18 cellular contexts compared by ENCODE assay signal in the genomic region with DNA sequence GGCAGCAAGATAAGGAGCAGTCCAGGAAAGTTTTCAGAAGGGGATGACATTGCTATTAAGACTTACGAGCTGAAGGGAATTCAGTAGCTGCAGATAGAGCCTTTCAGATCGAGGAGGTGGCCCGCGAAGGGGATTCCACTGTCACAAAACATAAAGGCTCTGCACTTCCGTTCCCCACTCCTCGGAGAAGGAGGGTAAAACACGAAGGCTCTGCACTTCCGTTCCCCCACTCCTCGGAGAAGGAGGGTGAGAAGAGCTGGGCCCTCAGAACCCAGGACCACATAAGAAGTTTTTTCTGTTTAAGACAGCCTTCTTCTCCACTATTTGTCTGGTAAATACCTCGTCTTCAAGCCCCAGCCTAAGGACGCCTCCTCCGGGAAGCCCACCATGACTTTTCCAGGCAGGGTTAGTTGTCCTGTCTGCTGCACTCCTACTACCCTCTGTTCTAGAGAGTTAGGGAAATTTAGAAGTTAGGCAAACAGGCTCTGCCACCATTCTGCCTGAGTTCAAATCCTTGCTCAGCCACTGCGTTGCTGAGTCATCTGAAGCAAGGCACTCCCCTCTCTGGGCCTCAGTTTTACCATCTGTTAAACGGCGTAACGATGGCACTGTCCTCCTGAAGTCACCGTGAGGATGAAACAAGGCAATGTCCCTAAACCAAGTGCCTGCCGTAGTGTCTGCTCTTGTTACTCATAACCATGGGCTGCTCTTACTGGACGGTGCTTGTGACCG.
DNase-seq lines count a peak whose midpoint lies in the region; ATAC-seq, FAIRE-seq and TF ChIP-seq lines count a peak whose summit lies in the region.
"Had no signal": no experiment of that assay in that cellular context is flagged by ENCODE, and none has a peak within 500 bp of the region (broad histone marks: within the 10 kb centered on the region; RNA-seq: fewer than 3 reads in every experiment).

No MANE protein-coding gene starts in this region.

- H3K4me1 ChIP-seq in A549, result peaks cover 33% of the 10 kb centered on the region
- H3K4me1 ChIP-seq in K562 (replicated peaks in 1 of 2; ENCODE audit: control insufficient read depth in 2 of 2, insufficient read depth in 2 of 2, low read length in 2 of 2), result peaks cover 31 to 48% of the 10 kb centered on the region in 2 experiments
- H3K4me1 ChIP-seq in naive thymus-derived CD4-positive, alpha-beta T cell (ENCODE audit: control insufficient read depth in 2 of 2, insufficient read depth in 2 of 2, low read length in 2 of 2), result no peaks in the 10 kb centered on the region
- peaks cover 7 to 43% of the 10 kb centered on the region in 2 donors for H3K4me1 ChIP-seq in ascending aorta
- peaks cover 24% of the 10 kb centered on the region for H3K4me1 ChIP-seq in hepatocyte (ENCODE audit: insufficient read depth)

- H3K9me1 ChIP-seq in K562 (ENCODE audit: control insufficient read depth, insufficient read depth, low read length), result no peaks in the 10 kb centered on the region

- H3K4me3 Mint-ChIP-seq in Calu3 (ENCODE audit: low read depth, unreplicated experiment), result peak overlapping the region; percentile 68
- H3K4me3 Mint-ChIP-seq in naive thymus-derived CD4-positive, alpha-beta T cell, result peak overlapping the region in 7 of 10 donors; percentile 32 to 58 (median 48)

- H3K27me3 Mint-ChIP-seq in Calu3 (ENCODE audit: unreplicated experiment), result no peaks in the 10 kb centered on the region
- H3K27me3 Mint-ChIP-seq in naive thymus-derived CD4-positive, alpha-beta T cell, result peaks cover 19 to 61% (median 35%) of the 10 kb centered on the region in 5 donors

- no peaks in the 10 kb centered on the region for H3K36me3 ChIP-seq in K562 (ENCODE audit: control insufficient read depth, insufficient read depth, low read length)
- H3K36me3 ChIP-seq in naive thymus-derived CD4-positive, alpha-beta T cell (ENCODE audit: control insufficient read depth in 2 of 3, insufficient read depth in 3 of 3, low read length in 3 of 3), result no peaks in the 10 kb centered on the region
- H3K36me3 ChIP-seq in ascending aorta, result no peaks in the 10 kb centered on the region
- H3K36me3 ChIP-seq in hepatocyte (replicated peaks; ENCODE audit: insufficient read depth, low read depth), result no peaks in the 10 kb centered on the region

- intact Hi-C loops in Calu3 (cut with micrococcal nuclease; ENCODE audit: unreplicated experiment), result loop anchor here (2.0 to 10.0 kb wide), 4 partner anchors 31 to 337 kb away; no protein-coding TSS in a partner anchor
- intact Hi-C loops in K562 (cut with micrococcal nuclease), result loop anchor here (2.0 to 10.0 kb wide), 6 partner anchors 73 to 255 kb away; no protein-coding TSS in a partner anchor
- intact Hi-C loops in naive thymus-derived CD4-positive, alpha-beta T cell (cut with micrococcal nuclease), result loop anchor here in 1 of 2 donors (5.0 kb wide), 1 partner anchor 100 kb away; no protein-coding TSS in a partner anchor
- intact Hi-C loops in ascending aorta (cut with DNase I), result loop anchor here (2.0 to 5.0 kb wide), 3 partner anchors 139 to 295 kb away; no protein-coding TSS in a partner anchor

- peak overlapping the region; percentile 86 to 95 for H3K27ac ChIP-seq in A549
- 0 out of 3 replicates have a peak overlapping the region, but pooled peaks have one; percentile 20 for H3K27ac ChIP-seq in K562 (ENCODE audit: extremely low read depth, low read depth, low read length)
- H3K27ac ChIP-seq in naive thymus-derived CD4-positive, alpha-beta T cell (ENCODE audit: low read depth, low read length), result no peak overlapping the region
- no peak overlapping the region for H3K27ac ChIP-seq in ascending aorta
- H3K27ac ChIP-seq in hepatocyte, result no peak overlapping the region
- H3K27ac ChIP-seq: HL-60 had no signal

- CTCF ChIA-PET in A549 (lab: Yijun Ruan, JAX), result interaction anchor here (1.2 to 2.8 kb wide), 2 partner anchors 135 to 314 kb away, joined by 3 to 14 read pairs; no protein-coding TSS in a partner anchor
- CTCF ChIA-PET in Calu3 (lab: Charles Lee), result interaction anchor here (0.6 to 2.2 kb wide), 3 partner anchors 158 to 220 kb away, joined by 3 to 18 read pairs (median 6); no protein-coding TSS in a partner anchor
- CTCF ChIA-PET in K562 (lab: Yijun Ruan, JAX; ENCODE audit: low intra/inter-chr PET ratio), result no interaction called here
- CTCF ChIA-PET in naive thymus-derived CD4-positive, alpha-beta T cell (lab: Charles Lee), result no interaction called here

- no TSS peak for BruUV-seq in Calu3 (replicated peaks; lab: Mats Ljungman, UMichigan)
- BruUV-seq in K562 (replicated peaks; lab: Mats Ljungman, UMichigan), result no TSS peak

- no peak overlapping the region for H3K4me3 ChIP-seq in A549
- H3K4me3 ChIP-seq in K562, result no peak overlapping the region
- H3K4me3 ChIP-seq in naive thymus-derived CD4-positive, alpha-beta T cell (ENCODE audit: low read length), result no peak overlapping the region
- H3K4me3 ChIP-seq in ascending aorta, result no peak overlapping the region
- no peak overlapping the region for H3K4me3 ChIP-seq in hepatocyte

- no peaks in the 10 kb centered on the region for H3K9me3 Mint-ChIP-seq in Calu3 (ENCODE audit: low read depth, unreplicated experiment)
- H3K9me3 Mint-ChIP-seq in naive thymus-derived CD4-positive, alpha-beta T cell, result no peaks in the 10 kb centered on the region
- H3K9me3 Mint-ChIP-seq: T-helper 1 cell treated with Interleukin-12 subunit alpha and Interleukin-12 subunit beta and Interleukin-4 antibody, amounts not matched to agents 30 μg/mL and 1 μg/mL, for 36 hours had no signal

- H3K9me3 ChIP-seq in A549 (no peaks in the 10 kb centered on the region), K562 (replicated peaks; ENCODE audit: control insufficient read depth, insufficient read depth, low read depth, low read length) (no peaks in the 10 kb centered on the region), ascending aorta (no peaks in the 10 kb centered on the region), hepatocyte (ENCODE audit: low read depth) (no peaks in the 10 kb centered on the region)
- no peaks in the 10 kb centered on the region for H3K9me3 ChIP-seq in naive thymus-derived CD4-positive, alpha-beta T cell (ENCODE audit: control insufficient read depth in 2 of 3, low read length in 3 of 3)

- H3K4me1 Mint-ChIP-seq in Calu3 (ENCODE audit: low read depth, unreplicated experiment), result peaks cover 45% of the 10 kb centered on the region
- H3K4me1 Mint-ChIP-seq in naive thymus-derived CD4-positive, alpha-beta T cell, result peaks cover 0 to 16% (median 14%) of the 10 kb centered on the region in 7 donors

- H3K4me2 ChIP-seq in A549, result peak overlapping the region; percentile 90
- H3K4me2 ChIP-seq in K562 (ENCODE audit: insufficient read depth, low read length), result peak overlapping the region; percentile 42
- H3K4me2 ChIP-seq in hepatocyte, result no peak overlapping the region

- H3K79me2 ChIP-seq in K562 (ENCODE audit: control insufficient read depth, insufficient read depth, low read length), result no peaks in the 10 kb centered on the region
- no peaks in the 10 kb centered on the region for H3K79me2 ChIP-seq in hepatocyte

- POLR2A ChIA-PET in A549 (lab: Yijun Ruan, JAX) (interaction anchor here (1.6 to 1.8 kb wide), 2 partner anchors 13 to 139 kb away, joined by 4 to 15 read pairs; no protein-coding TSS in a partner anchor), K562 (lab: Yijun Ruan, JAX) (interaction anchor here (1.1 to 1.4 kb wide), 3 partner anchors 35 to 137 kb away, joined by 3 to 11 read pairs (median 3); a partner anchor contains a TSS)
- POLR2A ChIA-PET in naive thymus-derived CD4-positive, alpha-beta T cell (lab: Charles Lee), result interaction anchor here (0.6 kb wide), 1 partner anchor 11 kb away, joined by 3 read pairs; no protein-coding TSS in a partner anchor

- H2AFZ ChIP-seq in K562 (ENCODE audit: low read depth, low read length), result peak overlapping the region; percentile 30
- H2AFZ ChIP-seq in hepatocyte, result no peak overlapping the region

- H3K27me3 ChIP-seq in K562 (ENCODE audit: control insufficient read depth in 2 of 2, insufficient read depth in 2 of 2, low read length in 2 of 2) (no peaks in the 10 kb centered on the region), ascending aorta (no peaks in the 10 kb centered on the region), hepatocyte (no peaks in the 10 kb centered on the region)
- H3K27me3 ChIP-seq in naive thymus-derived CD4-positive, alpha-beta T cell (ENCODE audit: control insufficient read depth in 2 of 2, insufficient read depth in 2 of 2, low read length in 2 of 2), result no peaks in the 10 kb centered on the region

- H4K20me1 ChIP-seq in K562 (replicated peaks; ENCODE audit: control insufficient read depth, insufficient read depth, low read length), result no peaks in the 10 kb centered on the region
- H4K20me1 ChIP-seq in hepatocyte (ENCODE audit: insufficient read depth, poor library complexity, severe bottlenecking), result no peaks in the 10 kb centered on the region

- FAIRE-seq in A549 (lab: Jason Lieb, UNC) (no peak), K562 (lab: Jason Lieb, UNC) (peak; percentile 79)

- ATAC-seq in A549 (no peak), K562 (no peak; the same call in 2 of the 3 replicates), HG03565 (IDR thresholded peaks at IDR 0.05; ENCODE audit: unreplicated experiment) (no peak)
- no peak for ATAC-seq in naive thymus-derived CD4-positive, alpha-beta T cell

- DNase-seq in A549 (ENCODE audit: low read depth in 1 of 2, low spot score in 1 of 2), result no peak
- DNase-seq in Calu3, result no peak
- peak; percentile 22 to 44 (median 32) for DNase-seq in K562 (ENCODE audit: extremely low read depth in 1 of 4, low spot score in 3 of 4)
- DNase-seq in naive thymus-derived CD4-positive, alpha-beta T cell, result no peak
- DNase-seq in ascending aorta (ENCODE audit: low spot score in 2 of 2), result no peak
- no peak for DNase-seq in T1000 (lab: John Stamatoyannopoulos, UW)
- no peak for DNase-seq in hepatocyte (ENCODE audit: low spot score)
- DNase-seq: activated CD4-positive, CD25-positive, alpha-beta regulatory T cell; activated effector memory CD4-positive, alpha-beta T cell treated with anti-CD3 and anti-CD28 coated beads, Interleukin-2, amount 50 U/mL, for 16 hours; foreskin melanocyte; H7; KG1; NCI-H2081; NCI-H526; SHP77 treated with DMSO at 0.1 percent for 48 hours had no signal

- TF ChIP-seq CTCF in A549 (IDR thresholded peaks at IDR 0.05) (no peak), Calu3 (IDR thresholded peaks at IDR 0.05; ENCODE audit: unreplicated experiment) (no peak), K562 (IDR thresholded peaks at IDR 0.05 in 2 of 3, conservative IDR thresholded peaks at IDR 0.05 in 1 of 3; ENCODE audit: insufficient read depth in 2 of 3, low read depth in 1 of 3, low read length in 3 of 3) (no peak), ascending aorta (IDR thresholded peaks at IDR 0.05) (no peak), hepatocyte (IDR thresholded peaks at IDR 0.05; ENCODE audit: poor library complexity) (no peak)

- TF ChIP-seq POLR2A in A549 (IDR thresholded peaks at IDR 0.05; ENCODE audit: low read length) (no peak), K562 (conservative IDR thresholded peaks at IDR 0.05) (no peak)

- in situ Hi-C loops in K562 (cut with MboI), result no loop called here

- H3K36me3 Mint-ChIP-seq in Calu3 (ENCODE audit: insufficient read depth, unreplicated experiment), result peaks cover 29% of the 10 kb centered on the region
- H3K36me3 Mint-ChIP-seq in naive thymus-derived CD4-positive, alpha-beta T cell, result peaks cover 0 to 4% (median 0%) of the 10 kb centered on the region in 5 donors

- H3K9me2 ChIP-seq in hepatocyte (replicated peaks; ENCODE audit: insufficient read depth), result no peaks in the 10 kb centered on the region

- 95% methylated on average over 20 of the region's 20 CpGs for WGBS in A549 (ENCODE audit: missing lambda C conversion rate)
- 36% methylated on average over 20 of the region's 20 CpGs for WGBS in K562 (ENCODE audit: insufficient coverage, low coverage, missing lambda C conversion rate)
- 73% methylated on average over 20 of the region's 20 CpGs for WGBS in hepatocyte (ENCODE audit: low lambda C conversion rate, missing lambda C conversion rate)

- TF ChIP-seq RAD21 in A549 (conservative IDR thresholded peaks at IDR 0.05 in 1 of 2, IDR thresholded peaks at IDR 0.05 in 1 of 2) (no peak), K562 (CRISPR knock-in tag; conservative IDR thresholded peaks at IDR 0.05 in 1 of 2, IDR thresholded peaks at IDR 0.05 in 1 of 2) (0 out of 4 replicates have a peak, but pooled peaks of 1 of the 2 experiments have one; percentile 5)

- H3K9ac ChIP-seq in K562 (ENCODE audit: insufficient read depth in 1 of 2, low read depth in 2 of 2, low read length in 2 of 2), result peak overlapping the region in 1 of 2 experiments; percentile 71; a peak in 1 of 4 replicates

- peak overlapping the region; percentile 88 for H3K27ac Mint-ChIP-seq in Calu3 (ENCODE audit: unreplicated experiment)
- H3K27ac Mint-ChIP-seq in naive thymus-derived CD4-positive, alpha-beta T cell, result peak overlapping the region in 1 of 9 donors; percentile 39
- H3K27ac Mint-ChIP-seq: T-helper 1 cell treated with Interleukin-12 subunit alpha and Interleukin-12 subunit beta and Interleukin-4 antibody, amounts not matched to agents 30 μg/mL and 1 μg/mL, for 36 hours had no signal

- no peak for TF ChIP-seq EP300 in A549 (IDR thresholded peaks at IDR 0.05)
- TF ChIP-seq EP300 in K562 (IDR thresholded peaks at IDR 0.05; ENCODE audit: low read length), result no peak

Comparison
In these comparisons a context has a peak if more than half of its experiments do, and no peak if none do; other contexts are left out.
1. DNase-seq: peak in K562 (4 of 4); none in A549 (0 of 2), Calu3 (single experiment), naive thymus-derived CD4-positive, alpha-beta T cell (0 of 9), ascending aorta (0 of 2), T1000 (single experiment) and hepatocyte (single experiment).
2. H3K27ac ChIP-seq: peak in A549 (2 of 2) and K562 (single experiment); none in naive thymus-derived CD4-positive, alpha-beta T cell (single experiment), ascending aorta (0 of 2) and hepatocyte (single experiment).
3. CTCF ChIA-PET loops: an anchor here in A549 (1.2 to 2.8 kb wide) and Calu3 (0.6 to 2.2 kb wide); none called in K562 and naive thymus-derived CD4-positive, alpha-beta T cell.